ENCODE assay signal across 8 cellular contexts in the genomic region with DNA sequence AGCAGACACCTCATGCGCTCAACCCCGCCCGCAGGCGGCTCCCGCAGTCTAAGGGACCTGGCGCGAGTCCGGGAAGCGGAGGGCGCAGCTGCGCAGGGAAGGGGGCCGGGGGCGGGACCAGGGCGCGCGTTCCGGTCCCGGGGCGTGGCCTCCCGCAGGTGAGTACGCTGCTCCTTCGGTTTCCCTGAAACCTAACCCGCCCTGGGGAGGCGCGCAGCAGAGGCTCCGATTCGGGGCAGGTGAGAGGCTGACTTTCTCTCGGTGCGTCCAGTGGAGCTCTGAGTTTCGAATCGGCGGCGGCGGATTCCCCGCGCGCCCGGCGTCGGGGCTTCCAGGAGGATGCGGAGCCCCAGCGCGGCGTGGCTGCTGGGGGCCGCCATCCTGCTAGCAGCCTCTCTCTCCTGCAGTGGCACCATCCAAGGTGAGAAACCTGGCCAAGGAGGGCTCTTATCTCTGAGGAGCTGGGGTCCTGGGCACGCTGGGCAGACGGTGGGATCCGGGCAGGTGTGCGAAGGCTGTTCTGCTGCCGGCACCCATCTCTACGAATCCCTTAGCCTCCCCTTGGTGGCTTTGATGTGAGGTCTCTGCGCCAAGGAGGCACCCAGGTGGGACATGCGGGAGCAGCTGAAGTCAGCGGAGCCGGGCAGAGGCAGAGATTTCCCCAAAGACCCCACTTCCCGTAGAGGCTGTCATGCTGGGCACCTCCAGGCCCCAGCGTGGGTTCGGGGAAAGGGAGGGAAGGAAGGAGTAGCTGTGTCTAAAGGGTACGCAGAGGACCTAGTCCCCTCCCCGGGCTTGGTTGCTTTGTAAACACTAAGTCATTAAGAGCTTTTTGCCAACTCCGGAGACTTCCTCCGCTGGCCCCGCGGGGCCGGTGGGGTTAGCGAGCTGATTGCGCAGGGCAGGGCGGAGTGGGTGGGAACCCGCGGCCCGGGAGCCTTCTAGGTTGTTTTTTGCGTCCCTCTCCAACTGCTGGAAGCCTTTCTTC. TPM values are rescaled to one million over a fixed set of nuclear protein-coding genes. Genes with fewer than 3 reads are reported as not detected.
A peak's percentile ranks its signal among the peaks of the same experiment; 100 is the strongest.
DNase-seq lines count a peak whose midpoint lies in the region; ATAC-seq and TF ChIP-seq lines count a peak whose summit lies in the region.

Gene F2RL1 (plus strand): TSS at position 187 of the 988 bp plus-strand sequence. CDS start 153 bp downstream, at position 340.

- peak within 1 kb of the TSS; percentile 78 to 91 for H3K4me3 ChIP-seq in cardiac fibroblast (replicated peaks in 1 of 2; ENCODE audit: low read depth in 2 of 2, low read length in 2 of 2)
- peak within 1 kb of the TSS; percentile 41 to 65 (median 46) for H3K4me3 ChIP-seq in skeletal muscle tissue (ENCODE audit: low read length in 3 of 3)

- ATAC-seq in GM18861 (IDR thresholded peaks at IDR 0.05; ENCODE audit: unreplicated experiment), result no peak

- H3K27ac ChIP-seq in VCaP, result peak within 1 kb of the TSS; percentile 76
- H3K27ac ChIP-seq in skeletal muscle tissue (ENCODE audit: low read depth, low read length), result no peak within 1 kb of the TSS

- H3K9me3 ChIP-seq in skeletal muscle tissue (ENCODE audit: control insufficient read depth in 3 of 3, low read length in 3 of 3), result no peaks in the 10 kb centered on the region

- peak; percentile 88 for DNase-seq in AG08396 (ENCODE audit: low spot score)
- peak; percentile 75 for DNase-seq in KBM-7
- DNase-seq in cardiac fibroblast (ENCODE audit: low read depth in 2 of 2), result peak; percentile 78 to 87
- peak; percentile 93 for DNase-seq in iPS-NIHi7 (ENCODE audit: extremely low spot score)
- DNase-seq in NOMO-1 treated with dmso at 0.1 percent for 144 hours (lab: John Stamatoyannopoulos, UW; ENCODE audit: unreplicated experiment), result no peak

- peaks cover 5 to 13% (median 9%) of the 10 kb centered on the region in 3 donors for H3K4me1 ChIP-seq in skeletal muscle tissue (ENCODE audit: control insufficient read depth in 3 of 3, insufficient read depth in 3 of 3, low read length in 3 of 3)

- TF ChIP-seq CTCF in VCaP (conservative IDR thresholded peaks at IDR 0.05) (no peak), cardiac fibroblast (IDR thresholded peaks at IDR 0.05; ENCODE audit: low read depth, low read length) (no peak)

- no peaks in the 10 kb centered on the region for H3K36me3 ChIP-seq in skeletal muscle tissue (ENCODE audit: control insufficient read depth in 3 of 3, insufficient read depth in 3 of 3, low read length in 3 of 3)

- H3K9ac ChIP-seq in skeletal muscle tissue (ENCODE audit: low read depth in 1 of 3, low read length in 3 of 3), result peak within 1 kb of the TSS in 1 of 3 donors; percentile 57

- in situ Hi-C loops in KBM-7 (cut with MboI; ENCODE audit: low pct_unique_long_range_greater_than_20kb, low sequenced_read_pairs), result no loop called here

- peaks cover 13 to 24% (median 20%) of the 10 kb centered on the region in 3 donors for H3K27me3 ChIP-seq in skeletal muscle tissue (ENCODE audit: control insufficient read depth in 3 of 3, insufficient read depth in 3 of 3, low read length in 3 of 3)

RNA-seq across cellular contexts. Expression of gene F2RL1, which starts in this region (rescaled TPM):
- 0.52 TPM for total RNA-seq in skeletal muscle tissue
